ENCODE assay signal across 8 cellular contexts in genomic region chr13:52449323-52450011, GRCh38. TPM values are rescaled to one million over a fixed set of nuclear protein-coding genes. Genes with fewer than 3 reads are reported as not detected.
DNase-seq lines count a peak whose midpoint lies in the region; ATAC-seq and TF ChIP-seq lines count a peak whose summit lies in the region.

No MANE protein-coding gene starts in this region.

- WGBS in liver: 12% methylated on average over 11 of the region's 11 CpGs
- WGBS in transverse colon (ENCODE audit: low coverage in 1 of 2), 2 donors: 12 to 13% methylated on average over 9 to 11 of the region's 11 CpGs

- CTCF ChIA-PET in CD4-positive, alpha-beta T cell (lab: Charles Lee): interaction anchor here (0.7 to 3.3 kb wide), 12 partner anchors 7 to 208 kb away, joined by 3 to 24 read pairs (median 8); no protein-coding TSS in a partner anchor

- TF ChIP-seq CTCF in CD4-positive, alpha-beta T cell (IDR thresholded peaks at IDR 0.05): no peak
- TF ChIP-seq CTCF in liver (IDR thresholded peaks at IDR 0.05; ENCODE audit: low read depth, low read length, missing input control) (no peak), transverse colon (IDR thresholded peaks at IDR 0.05) (no peak)

- no peak for TF ChIP-seq EP300 in transverse colon (IDR thresholded peaks at IDR 0.05; ENCODE audit: low read depth)

- peaks cover 47% of the 10 kb centered on the region for H3K4me1 Mint-ChIP-seq in CD4-positive, alpha-beta T cell (ENCODE audit: low read depth)

- H3K36me3 Mint-ChIP-seq in CD4-positive, alpha-beta T cell (ENCODE audit: low read depth): peaks cover 20% of the 10 kb centered on the region

- intact Hi-C loops in CD4-positive, alpha-beta T cell (cut with DNase I, micrococcal nuclease): loop anchor here (5.0 to 10.0 kb wide), 7 partner anchors 203 to 995 kb away; partner anchors contain the start of genes INTS6 (in 2 of the 2), NEK3 (in 1 of the 2), SUGT1 (in 1 of the 2) and WDFY2 (in 1 of the 2)
- intact Hi-C loops in transverse colon (cut with DNase I; ENCODE audit: low total_unique reads): no loop called here

- POLR2A ChIA-PET in CD4-positive, alpha-beta T cell (lab: Charles Lee): interaction anchor here (0.5 to 2.4 kb wide), 7 partner anchors 9 to 996 kb away, joined by 3 to 19 read pairs (median 4); partner anchors contain the start of gene SUGT1

- H3K9me3 Mint-ChIP-seq in CD4-positive, alpha-beta T cell: no peaks in the 10 kb centered on the region

- H3K27ac Mint-ChIP-seq in CD4-positive, alpha-beta T cell: peak overlapping the region; percentile 79

- peak overlapping the region; percentile 90 for H3K4me3 Mint-ChIP-seq in CD4-positive, alpha-beta T cell

- H3K4me3 ChIP-seq in liver (ENCODE audit: low read depth in 1 of 3, low read length in 3 of 3): peak overlapping the region; percentile 72 to 91 (median 80)
- H3K4me3 ChIP-seq in transverse colon: peak overlapping the region; percentile 61 to 97 (median 67)

- H3K27ac ChIP-seq in CD4-positive, alpha-beta T cell (ENCODE audit: low read depth, low read length): peak overlapping the region; percentile 43
- H3K27ac ChIP-seq in liver (ENCODE audit: low read depth in 1 of 2, low read length in 2 of 2): peak overlapping the region; percentile 94
- H3K27ac ChIP-seq in transverse colon: peak overlapping the region; percentile 94 to 99 (median 96)

- in situ Hi-C loops in transverse colon (cut with MboI; ENCODE audit: low pct_ligation_motif_present in 1 of 4, low pct_unique_long_range_greater_than_20kb in 1 of 4, low sequenced_read_pairs in 3 of 4): loop anchor here (25.0 kb wide), 6 partner anchors 213 to 1012 kb away; partner anchors contain the start of genes SUGT1 (in 3 of the 4), ALG11 (in 1 of the 4), ATP7B (in 1 of the 4) and DHRS12 (in 1 of the 4)

- peaks cover 3 to 16% (median 9%) of the 10 kb centered on the region in 4 donors for H3K4me1 ChIP-seq in liver (ENCODE audit: control insufficient read depth in 4 of 4, insufficient read depth in 4 of 4, low read length in 3 of 4)
- peaks cover 8 to 37% (median 26%) of the 10 kb centered on the region in 4 donors for H3K4me1 ChIP-seq in transverse colon

- H3K27me3 ChIP-seq in CD4-positive, alpha-beta T cell (ENCODE audit: control insufficient read depth, insufficient read depth, low read length): no peaks in the 10 kb centered on the region
- H3K27me3 ChIP-seq in liver (ENCODE audit: control insufficient read depth in 4 of 4, insufficient read depth in 4 of 4, low read length in 3 of 4): no peaks in the 10 kb centered on the region
- H3K27me3 ChIP-seq in transverse colon: no peaks in the 10 kb centered on the region

- TF ChIP-seq POLR2A in transverse colon (IDR thresholded peaks at IDR 0.05): no peak

- H3K36me3 ChIP-seq in liver (ENCODE audit: control insufficient read depth in 4 of 4, insufficient read depth in 3 of 4, low read depth in 1 of 4, low read length in 3 of 4): no peaks in the 10 kb centered on the region
- no peaks in the 10 kb centered on the region for H3K36me3 ChIP-seq in transverse colon

- no peak for DNase-seq in CD4-positive, alpha-beta T cell
- DNase-seq in astrocyte of the hippocampus (ENCODE audit: low read depth, low spot score) (peak; percentile 20), transverse colon (no peak)
- no peak for DNase-seq in stimulated activated CD4-positive, alpha-beta T cell treated with anti-CD3 and anti-CD28 coated beads, Interleukin-4, amount 100 ng/mL, for 24 hours

- TF ChIP-seq RAD21 in liver (IDR thresholded peaks at IDR 0.05): no peak

- no peak for ATAC-seq in CD4-positive, alpha-beta T cell (ENCODE audit: poor library complexity)
- ATAC-seq in HG03575 (IDR thresholded peaks at IDR 0.05; ENCODE audit: extremely low read depth, insufficient number of reproducible peaks, low FRiP score, unreplicated experiment) (peak; percentile 0), GM21786 (IDR thresholded peaks at IDR 0.05; ENCODE audit: unreplicated experiment) (no peak), HG03175 (IDR thresholded peaks at IDR 0.05; ENCODE audit: unreplicated experiment) (no peak)

- no peaks in the 10 kb centered on the region for H3K27me3 Mint-ChIP-seq in CD4-positive, alpha-beta T cell

- peak overlapping the region; percentile 92 to 98 for H3K9ac ChIP-seq in liver (ENCODE audit: low read depth in 1 of 2, low read length in 2 of 2)

- no peaks in the 10 kb centered on the region for H3K9me3 ChIP-seq in CD4-positive, alpha-beta T cell (ENCODE audit: control insufficient read depth, low read length)
- H3K9me3 ChIP-seq in liver (ENCODE audit: control insufficient read depth in 4 of 4, low read length in 3 of 4) (no peaks in the 10 kb centered on the region), transverse colon (no peaks in the 10 kb centered on the region)

TF ChIP-seq in liver, 16 proteins besides CTCF, POLR2A, EP300 and RAD21:
- TF ChIP-seq TAF1 (conservative IDR thresholded peaks at IDR 0.05) (peak; percentile 29), HNF4A (conservative IDR thresholded peaks at IDR 0.05) (peak; percentile 37 to 45), ATF3 (IDR thresholded peaks at IDR 0.05) (no peak), SP1 (IDR thresholded peaks at IDR 0.05) (peak; percentile 17), FOXA2 (IDR thresholded peaks at IDR 0.05) (no peak)

RNA-seq across cellular contexts. Expression of gene VPS36, which starts 1.0 kb away (rescaled TPM):
- total RNA-seq in CD4-positive, alpha-beta T cell: 10 to 100 TPM; 29.9 to 31.0 TPM
- total RNA-seq in liver (10 to 100 TPM; 20.1 to 34.6 TPM), transverse colon (100 to 1,000 TPM in 1 of 4 donors, 10 to 100 TPM in 3; 35.2 to 101 (median 71.5) TPM)
- polyA plus RNA-seq in liver: 10 to 100 TPM; 10.1 to 32.3 TPM

RNA-seq across cellular contexts. Expression of gene CKAP2, which starts 5.8 kb away (rescaled TPM):
- 10 to 100 TPM; 68.1 to 70.2 TPM for total RNA-seq in CD4-positive, alpha-beta T cell
- total RNA-seq in liver (10 to 100 TPM in 1 of 2 donors, 1 to 10 TPM in 1; 2.7 to 40.9 TPM), transverse colon (10 to 100 TPM in 1 of 4 donors, 1 to 10 TPM in 3; 6.0 to 16.3 (median 7.5) TPM)
- polyA plus RNA-seq in liver: 1 to 10 TPM; 2.4 to 3.0 TPM

RNA-seq across cellular contexts. Expression of gene THSD1, which starts 43.5 kb away (rescaled TPM):
- total RNA-seq in CD4-positive, alpha-beta T cell: under 1 TPM; 0.53 to 0.60 TPM
- total RNA-seq in liver: 1 to 10 TPM; 1.1 to 2.8 TPM
- polyA plus RNA-seq in liver: 1 to 10 TPM in 1 of 2 donors, under 1 TPM in 1; 0.74 to 1.7 TPM
- total RNA-seq in transverse colon: 1 to 10 TPM; 1.2 to 1.9 (median 1.8) TPM

Comparison
In these comparisons a context has a peak if more than half of its experiments do, and no peak if none do; other contexts are left out.
1. H3K27ac ChIP-seq: peak in every context shown above with its lines; median percentile 96 in transverse colon; 94 in liver; 43 in CD4-positive, alpha-beta T cell.